In genomic region chr7:38374507-38374906, GRCh38 we compare ENCODE assay signal across 8 cellular contexts.
DNase-seq lines count a peak whose midpoint lies in the region; ATAC-seq and TF ChIP-seq lines count a peak whose summit lies in the region.

No MANE protein-coding gene starts in this region.

- no peaks in the 10 kb centered on the region for H3K27me3 ChIP-seq in endodermal cell (ENCODE audit: control insufficient read depth, insufficient read depth, low read length, poor library complexity, severe bottlenecking)

- no peak overlapping the region for H3K9ac ChIP-seq in endodermal cell (ENCODE audit: extremely low read depth, low read length, poor library complexity, severe bottlenecking)

- H3K36me3 Mint-ChIP-seq in activated B cell treated with CpG ODN at 0.5 μM for 24 hours (ENCODE audit: low read depth): no peaks in the 10 kb centered on the region
- H3K36me3 Mint-ChIP-seq in endodermal cell (ENCODE audit: low read depth): no peaks in the 10 kb centered on the region
- no peaks in the 10 kb centered on the region for H3K36me3 Mint-ChIP-seq in osteocyte (ENCODE audit: unreplicated experiment)

- H3K27ac ChIP-seq in endodermal cell (ENCODE audit: low read depth, low read length): no peak overlapping the region

- peak; percentile 78 for DNase-seq in activated effector memory CD4-positive, alpha-beta T cell treated with anti-CD3 and anti-CD28 coated beads, Interleukin-2, amount 50 U/mL, for 16 hours
- no peak for DNase-seq in activated effector memory CD4-positive, alpha-beta T cell treated with Interleukin-2 at 50 U/mL for 16 hours
- DNase-seq in HT1080 (ENCODE audit: low read depth) (peak; percentile 20), activated B cell treated with CpG ODN at 0.5 μM for 24 hours (no peak), endodermal cell (peak; percentile 77), osteocyte (ENCODE audit: extremely low spot score, unreplicated experiment) (no peak), posterior vena cava (ENCODE audit: low spot score) (no peak)

- H3K9me3 ChIP-seq in endodermal cell (ENCODE audit: control insufficient read depth, low read length): no peaks in the 10 kb centered on the region

- H3K4me3 ChIP-seq in endodermal cell (ENCODE audit: low read length): no peak overlapping the region

- intact Hi-C loops in activated B cell treated with CpG ODN at 0.5 μM for 24 hours (cut with micrococcal nuclease) (loop anchor here (1.0 to 10.0 kb wide), 6 partner anchors 16 to 530 kb away; partner anchors contain the start of gene VPS41), posterior vena cava (cut with DNase I) (no loop called here)

- H3K4me1 Mint-ChIP-seq in activated B cell treated with CpG ODN at 0.5 μM for 24 hours: peaks cover 7% of the 10 kb centered on the region
- peaks cover 6% of the 10 kb centered on the region for H3K4me1 Mint-ChIP-seq in endodermal cell
- H3K4me1 Mint-ChIP-seq in osteocyte (ENCODE audit: unreplicated experiment): peaks cover 3% of the 10 kb centered on the region

- peak; percentile 36 for TF ChIP-seq CTCF in activated B cell treated with CpG ODN at 0.5 μM for 24 hours (IDR thresholded peaks at IDR 0.05)
- TF ChIP-seq CTCF in endodermal cell (conservative IDR thresholded peaks at IDR 0.05): peak; percentile 81
- peak; percentile 56 for TF ChIP-seq CTCF in osteocyte (IDR thresholded peaks at IDR 0.05)

- CTCF ChIA-PET in activated B cell treated with CpG ODN at 0.5 μM for 24 hours (lab: Charles Lee): interaction anchor here (0.8 to 5.7 kb wide), 17 partner anchors 10 to 271 kb away, joined by 3 to 46 read pairs (median 4); no protein-coding TSS in a partner anchor

- WGBS in endodermal cell (ENCODE audit: insufficient coverage in 1 of 2, insufficient read length in 1 of 2), 2 experiments: 53 to 54% methylated on average over 6 of the region's 6 CpGs

- H3K27me3 Mint-ChIP-seq in activated B cell treated with CpG ODN at 0.5 μM for 24 hours (no peaks in the 10 kb centered on the region), endodermal cell (ENCODE audit: insufficient read depth) (peaks cover 4% of the 10 kb centered on the region), osteocyte (ENCODE audit: unreplicated experiment) (no peaks in the 10 kb centered on the region)

- H3K36me3 ChIP-seq in endodermal cell (ENCODE audit: control insufficient read depth, insufficient read depth, low read length): no peaks in the 10 kb centered on the region

- POLR2A ChIA-PET in activated B cell treated with CpG ODN at 0.5 μM for 24 hours (lab: Charles Lee): no interaction called here

- H3K27ac Mint-ChIP-seq in activated B cell treated with CpG ODN at 0.5 μM for 24 hours: no peak overlapping the region
- no peak overlapping the region for H3K27ac Mint-ChIP-seq in endodermal cell
- H3K27ac Mint-ChIP-seq in osteocyte (ENCODE audit: unreplicated experiment): no peak overlapping the region

- H3K4me3 Mint-ChIP-seq in activated B cell treated with CpG ODN at 0.5 μM for 24 hours (no peak overlapping the region), endodermal cell (no peak overlapping the region), osteocyte (ENCODE audit: unreplicated experiment) (no peak overlapping the region)

- ATAC-seq in activated B cell treated with CpG ODN at 0.5 μM for 24 hours (ENCODE audit: low read depth) (peak; percentile 73), HG03354 (IDR thresholded peaks at IDR 0.05; ENCODE audit: poor library complexity, severe bottlenecking, unreplicated experiment) (no peak)

- H3K9me3 Mint-ChIP-seq in activated B cell treated with CpG ODN at 0.5 μM for 24 hours (no peaks in the 10 kb centered on the region), endodermal cell (no peaks in the 10 kb centered on the region), osteocyte (ENCODE audit: unreplicated experiment) (no peaks in the 10 kb centered on the region)

- no peaks in the 10 kb centered on the region for H3K4me1 ChIP-seq in endodermal cell (ENCODE audit: control insufficient read depth, insufficient read depth, low read length)

Comparison
In these comparisons a context has a peak if more than half of its experiments do, and no peak if none do; other contexts are left out.
1. DNase-seq: peak in activated effector memory CD4-positive, alpha-beta T cell treated with anti-CD3 and anti-CD28 coated beads, Interleukin-2, amount 50 U/mL, for 16 hours (single experiment), HT1080 (single experiment) and endodermal cell (single experiment); none in activated effector memory CD4-positive, alpha-beta T cell treated with Interleukin-2 at 50 U/mL for 16 hours (single experiment), activated B cell treated with CpG ODN at 0.5 μM for 24 hours (single experiment), osteocyte (single experiment) and posterior vena cava (single experiment).
2. Peak in every context shown above with its lines, with median percentiles within 50 percentile points of each other: CTCF ChIP-seq.